In the genomic region with DNA sequence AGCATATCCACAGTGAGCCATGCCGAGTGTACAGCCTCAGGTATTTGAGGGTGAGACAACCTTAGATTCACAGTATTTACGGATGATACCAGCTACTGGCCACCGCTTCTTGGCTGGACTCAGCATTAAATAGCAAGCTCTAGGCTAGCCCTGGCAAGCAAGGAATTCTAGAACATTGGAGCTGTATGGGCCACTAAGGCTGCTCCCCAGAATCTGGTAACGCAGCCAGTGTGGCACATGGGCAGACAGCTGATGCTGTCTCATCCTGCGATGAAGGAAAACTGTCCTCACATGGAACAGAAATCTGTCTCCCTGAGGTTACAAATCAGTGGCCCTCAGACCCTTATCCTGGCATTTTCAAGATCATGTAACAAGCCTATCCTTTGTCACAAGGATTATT, we compare ENCODE assay signal across 28 cellular contexts. TPM values are rescaled to one million over a fixed set of nuclear protein-coding genes. Genes with fewer than 3 reads are reported as not detected.
"Had no signal": no experiment of that assay in that cellular context is flagged by ENCODE, and none has a peak within 500 bp of the region (broad histone marks: within the 10 kb centered on the region; RNA-seq: fewer than 3 reads in every experiment).

No MANE protein-coding gene starts in this region.

- H3K4me1 ChIP-seq: left lung, pancreas, right atrium auricular region, right lobe of liver had no signal

- H3K4me3 Mint-ChIP-seq: immature natural killer cell; mesothelial cell of epicardium; naive B cell; natural killer cell; nephron progenitor cell; neural progenitor cell; stimulated activated memory B cell treated with anti-CD40 and anti-IgM and Interleukin-4, amounts not matched to agents 10 μg/mL and 1 μg/mL and 100 μg/mL, for 72 hours; stimulated activated naive CD8-positive, alpha-beta T cell treated with anti-CD3 and anti-CD28 coated beads, Interleukin-15, amount 100 ng/mL, for 72 hours had no signal

- H3K4me3 ChIP-seq: heart left ventricle, left lung, neural progenitor cell, pancreas, right atrium auricular region, right lobe of liver, smooth muscle cell, tibial nerve, upper lobe of left lung, vagina had no signal

- H3K27me3 ChIP-seq: heart left ventricle, neural progenitor cell, pancreas, right atrium auricular region, right lobe of liver, tibial nerve, upper lobe of left lung, vagina had no signal

- H3K27me3 Mint-ChIP-seq: stimulated activated naive CD8-positive, alpha-beta T cell treated with anti-CD3 and anti-CD28 coated beads, Interleukin-15, amount 100 ng/mL, for 72 hours had no signal

- H3K27ac ChIP-seq: heart left ventricle, left lung, neural progenitor cell, pancreas, right atrium auricular region, right lobe of liver, tibial nerve, upper lobe of left lung, vagina had no signal

- FAIRE-seq: islet of Langerhans, kidney, pancreas had no signal

- H3K9me3 Mint-ChIP-seq: immature natural killer cell; mesothelial cell of epicardium; natural killer cell; stimulated activated memory B cell treated with anti-CD40 and anti-IgM and Interleukin-4, amounts not matched to agents 10 μg/mL and 1 μg/mL and 100 μg/mL, for 72 hours; stimulated activated naive CD8-positive, alpha-beta T cell treated with anti-CD3 and anti-CD28 coated beads, Interleukin-15, amount 100 ng/mL, for 72 hours had no signal

- ATAC-seq: heart left ventricle; left colon; left lung; natural killer cell; pancreas; right lobe of liver; stimulated activated memory B cell treated with anti-CD40 and anti-IgM and Interleukin-4, amounts not matched to agents 10 μg/mL and 1 μg/mL and 100 μg/mL, for 72 hours; stimulated activated naive CD8-positive, alpha-beta T cell treated with anti-CD3 and anti-CD28 coated beads, Interleukin-15, amount 100 ng/mL, for 72 hours had no signal

- H3K36me3 ChIP-seq: heart left ventricle, left lung, neural progenitor cell, pancreas, right atrium auricular region, right lobe of liver, tibial nerve, upper lobe of left lung, vagina had no signal

- DNase-seq: heart left ventricle; immature natural killer cell; kidney; left colon; left lung; mammary epithelial cell; mesendoderm; naive B cell; natural killer cell; nephron progenitor cell; pancreas; right lobe of liver; stimulated activated CD4-positive, alpha-beta T cell treated with anti-CD3 and anti-CD28 coated beads, Interleukin-1b, Interleukin-23, amount 100 ng/mL, for 48 hours; stimulated activated CD4-positive, alpha-beta T cell treated with anti-CD3 and anti-CD28 coated beads, Interleukin-2, amount 100 ng/mL, for 48 hours; stimulated activated CD4-positive, alpha-beta T cell treated with anti-CD3 and anti-CD28 coated beads, Interleukin-4, amount 100 ng/mL, for 4 hours; stimulated activated CD8-positive, alpha-beta memory T cell treated with anti-CD3 and anti-CD28 coated beads, Interleukin-4, amount 100 ng/mL, for 48 hours; stimulated activated naive CD4-positive, alpha-beta T cell treated with Interleukin-2 at 50 U/mL for 16 hours; stimulated activated naive CD8-positive, alpha-beta T cell treated with anti-CD3 and anti-CD28 coated beads, Interleukin-15, amount 100 ng/mL, for 72 hours; upper lobe of left lung had no signal

- H3K27ac Mint-ChIP-seq: immature natural killer cell; mesothelial cell of epicardium; naive B cell; natural killer cell; nephron progenitor cell; neural progenitor cell; stimulated activated memory B cell treated with anti-CD40 and anti-IgM and Interleukin-4, amounts not matched to agents 10 μg/mL and 1 μg/mL and 100 μg/mL, for 72 hours; stimulated activated naive CD8-positive, alpha-beta T cell treated with anti-CD3 and anti-CD28 coated beads, Interleukin-15, amount 100 ng/mL, for 72 hours had no signal

- H3K4me1 Mint-ChIP-seq: mesothelial cell of epicardium; stimulated activated memory B cell treated with anti-CD40 and anti-IgM and Interleukin-4, amounts not matched to agents 10 μg/mL and 1 μg/mL and 100 μg/mL, for 72 hours had no signal

- H3K36me3 Mint-ChIP-seq: immature natural killer cell; mesothelial cell of epicardium; naive B cell; natural killer cell; stimulated activated memory B cell treated with anti-CD40 and anti-IgM and Interleukin-4, amounts not matched to agents 10 μg/mL and 1 μg/mL and 100 μg/mL, for 72 hours had no signal

- H3K9me3 ChIP-seq: heart left ventricle, left lung, pancreas, right atrium auricular region, right lobe of liver, tibial nerve, upper lobe of left lung, vagina had no signal

RNA-seq across cellular contexts. Expression of a gene that starts 57.6 kb away (rescaled TPM):
- total RNA-seq: natural killer cell, pulmonary artery endothelial cell had no signal
- polyA plus RNA-seq: immature natural killer cell had no signal
